Comparison of ENCODE assay signal across 8 cellular contexts in the genomic region with DNA sequence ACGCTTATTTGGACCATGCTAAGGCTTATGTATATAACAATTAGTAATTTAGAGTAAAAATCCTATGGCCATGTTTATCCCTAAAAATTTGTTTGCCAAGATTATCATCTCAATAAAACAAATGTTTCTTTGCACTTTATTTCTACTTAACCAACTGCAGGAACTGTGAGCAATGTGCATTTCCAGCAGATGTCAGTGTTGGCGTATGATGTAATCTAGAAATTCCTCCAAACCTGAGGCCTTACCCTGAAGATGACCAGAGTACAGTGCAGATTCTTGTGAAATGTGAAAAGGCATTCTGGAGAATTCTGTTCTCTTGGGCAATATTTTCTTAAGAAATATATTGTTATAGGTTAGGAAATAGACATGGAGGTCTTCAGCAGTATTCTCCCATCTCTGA.
A peak's percentile ranks its signal among the peaks of the same experiment; 100 is the strongest.
DNase-seq lines count a peak whose midpoint lies in the region; ATAC-seq and TF ChIP-seq lines count a peak whose summit lies in the region.

No MANE protein-coding gene starts in this region.

- TF ChIP-seq CTCF in Caco-2 (IDR thresholded peaks at IDR 0.05; ENCODE audit: insufficient read depth in 1 of 2, low read depth in 1 of 2, low read length in 1 of 2, severe bottlenecking in 1 of 2, unreplicated experiment in 1 of 2) = peak; percentile 21 to 59
- TF ChIP-seq CTCF in progenitor cell of endocrine pancreas (IDR thresholded peaks at IDR 0.05; ENCODE audit: unreplicated experiment) = peak; percentile 55

- H3K36me3 Mint-ChIP-seq in Caco-2 (ENCODE audit: insufficient read depth, unreplicated experiment) (peaks cover 7% of the 10 kb centered on the region), progenitor cell of endocrine pancreas (ENCODE audit: insufficient read depth) (no peaks in the 10 kb centered on the region)
- H3K36me3 Mint-ChIP-seq in activated naive CD4-positive, alpha-beta T cell treated with anti-CD3 and anti-CD28 coated beads, Interleukin-2, amount 50 U/mL, for 72 hours = no peaks in the 10 kb centered on the region

- no peaks in the 10 kb centered on the region for H3K27me3 Mint-ChIP-seq in Caco-2 (ENCODE audit: insufficient read depth, unreplicated experiment)
- H3K27me3 Mint-ChIP-seq in progenitor cell of endocrine pancreas = no peaks in the 10 kb centered on the region

- BruUV-seq in Caco-2 (replicated peaks; lab: Mats Ljungman, UMichigan) = no TSS peak

- peaks cover 2% of the 10 kb centered on the region; the same call in 1 of the 2 replicates for H3K9me3 ChIP-seq in Caco-2

- H3K27ac Mint-ChIP-seq in Caco-2 (ENCODE audit: unreplicated experiment) (no peak overlapping the region), progenitor cell of endocrine pancreas (no peak overlapping the region)
- no peak overlapping the region for H3K27ac Mint-ChIP-seq in activated naive CD4-positive, alpha-beta T cell treated with anti-CD3 and anti-CD28 coated beads, Interleukin-2, amount 50 U/mL, for 72 hours

- no peaks in the 10 kb centered on the region for H3K36me3 ChIP-seq in Caco-2 (ENCODE audit: control insufficient read depth, insufficient read depth, low read length)

- intact Hi-C loops in Caco-2 (cut with micrococcal nuclease; ENCODE audit: unreplicated experiment) = loop anchor here (1.0 kb wide), 4 partner anchors 50 to 487 kb away; no protein-coding TSS in a partner anchor

- ATAC-seq in GM19023 (IDR thresholded peaks at IDR 0.05; ENCODE audit: unreplicated experiment) (peak; percentile 59), HG03432 (IDR thresholded peaks at IDR 0.05; ENCODE audit: unreplicated experiment) (peak; percentile 66)
- no peak for ATAC-seq in activated naive CD4-positive, alpha-beta T cell treated with anti-CD3 and anti-CD28 coated beads, Interleukin-2, amount 50 U/mL, for 72 hours

- H3K4me3 Mint-ChIP-seq in Caco-2 (ENCODE audit: unreplicated experiment) (no peak overlapping the region), progenitor cell of endocrine pancreas (ENCODE audit: low read depth) (no peak overlapping the region)

- POLR2A ChIA-PET in Caco-2 (lab: Charles Lee) = no interaction called here

- no peaks in the 10 kb centered on the region; the same call in 1 of the 2 replicates for H3K4me1 ChIP-seq in Caco-2

- CTCF ChIA-PET in Caco-2 (lab: Charles Lee) = no interaction called here

- H3K4me1 Mint-ChIP-seq in Caco-2 (ENCODE audit: low read depth, unreplicated experiment) = peaks cover 11% of the 10 kb centered on the region
- H3K4me1 Mint-ChIP-seq in progenitor cell of endocrine pancreas (ENCODE audit: low read depth) = peaks cover 4% of the 10 kb centered on the region

- no peak overlapping the region for H3K4me3 ChIP-seq in Caco-2 (ENCODE audit: low read depth, low read length)

- peaks cover 9% of the 10 kb centered on the region for H3K9me3 Mint-ChIP-seq in Caco-2 (ENCODE audit: unreplicated experiment)
- H3K9me3 Mint-ChIP-seq in progenitor cell of endocrine pancreas (ENCODE audit: low read depth) = peaks cover 3% of the 10 kb centered on the region
- H3K9me3 Mint-ChIP-seq in activated naive CD4-positive, alpha-beta T cell treated with anti-CD3 and anti-CD28 coated beads, Interleukin-2, amount 50 U/mL, for 72 hours = no peaks in the 10 kb centered on the region

- DNase-seq in Caco-2 (peak; percentile 43 to 57), RPMI7951 (ENCODE audit: low read depth) (peak; percentile 40), fibroblast of gingiva (ENCODE audit: low read depth) (peak; percentile 89), progenitor cell of endocrine pancreas (ENCODE audit: low spot score, unreplicated experiment) (no peak), NK-92 (lab: John Stamatoyannopoulos, UW; ENCODE audit: unreplicated experiment) (no peak)
- DNase-seq in activated naive CD4-positive, alpha-beta T cell treated with anti-CD3 and anti-CD28 coated beads, Interleukin-2, amount 50 U/mL, for 72 hours (ENCODE audit: low spot score in 2 of 2) = no peak

- no peaks in the 10 kb centered on the region for H3K27me3 ChIP-seq in Caco-2 (replicated peaks; ENCODE audit: control insufficient read depth, insufficient read depth, low read length)

Comparison
In these comparisons a context has a peak if more than half of its experiments do, and no peak if none do; other contexts are left out.
1. DNase-seq: peak in Caco-2 (2 of 2), RPMI7951 (single experiment) and fibroblast of gingiva (single experiment); none in progenitor cell of endocrine pancreas (single experiment), activated naive CD4-positive, alpha-beta T cell treated with anti-CD3 and anti-CD28 coated beads, Interleukin-2, amount 50 U/mL, for 72 hours (0 of 2) and NK-92 (single experiment).
2. ATAC-seq: peak in GM19023 (single experiment) and HG03432 (single experiment); none in activated naive CD4-positive, alpha-beta T cell treated with anti-CD3 and anti-CD28 coated beads, Interleukin-2, amount 50 U/mL, for 72 hours (0 of 2).